In the genomic region with DNA sequence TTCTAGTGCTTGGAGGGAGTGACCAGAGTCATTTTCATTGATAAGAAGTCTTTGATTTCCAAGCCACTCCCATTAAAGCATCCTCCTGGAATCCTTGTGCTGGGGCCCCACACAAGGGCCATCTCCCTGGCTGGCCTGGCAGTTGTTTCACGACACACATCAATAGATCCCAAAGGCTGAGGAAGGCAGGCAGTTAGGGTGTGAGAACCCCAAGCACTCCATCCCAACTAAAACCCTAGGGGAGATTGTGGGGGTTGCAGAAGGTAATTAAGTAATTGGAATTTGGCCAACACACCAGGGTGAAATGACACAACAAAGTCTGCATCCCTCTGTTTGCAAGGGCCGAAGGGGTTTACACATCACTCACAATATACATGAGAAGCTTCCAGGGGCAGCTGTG, we compare ENCODE assay signal across 34 cellular contexts.
"Had no signal": no experiment of that assay in that cellular context is flagged by ENCODE, and none has a peak within 500 bp of the region (broad histone marks: within the 10 kb centered on the region; RNA-seq: fewer than 3 reads in every experiment).

No MANE protein-coding gene starts in this region.

- DNase-seq: activated CD4-positive, alpha-beta memory T cell treated with anti-CD3 and anti-CD28 coated beads, Interleukin-2, amount 10 ng/mL, durations not matched to agents 7 days and 5 days; activated CD4-positive, alpha-beta T cell treated with anti-CD3 and anti-CD28 coated beads for 1 hour; activated CD4-positive, alpha-beta T cell treated with anti-CD3 and anti-CD28 coated beads for 48 hours; activated CD4-positive, CD25-positive, alpha-beta regulatory T cell; activated CD8-positive, alpha-beta memory T cell treated with anti-CD3 and anti-CD28 coated beads for 24 hours; activated CD8-positive, alpha-beta memory T cell treated with anti-CD3 and anti-CD28 coated beads, Interleukin-2, amount 10 ng/mL, durations not matched to agents 7 days and 5 days; activated CD8-positive, alpha-beta memory T cell treated with anti-CD3 and anti-CD28 coated beads, Interleukin-2, amount 50 U/mL, for 48 hours; activated effector memory CD4-positive, alpha-beta T cell treated with anti-CD3 and anti-CD28 coated beads, Interleukin-2, amount 50 U/mL, for 16 hours; activated naive CD4-positive, alpha-beta T cell; activated naive CD4-positive, alpha-beta T cell treated with anti-CD3 and anti-CD28 coated beads, Interleukin-2, amount 50 U/mL, for 16 hours; activated naive CD8-positive, alpha-beta T cell treated with anti-CD3 and anti-CD28 coated beads for 36 hours; activated T-cell treated with anti-CD3 and anti-CD28 coated beads, Interleukin-2, amount 50 U/mL, for 72 hours; amniotic stem cell; aorta; brain microvascular endothelial cell; central memory CD4-positive, alpha-beta T cell; colonic mucosa; NCI-H1092 treated with DMSO at 0.1 percent for 48 hours; NCI-H146; NCI-H187; NCI-H2029 treated with DMSO at 0.1 percent for 48 hours; NCI-H2107; NCI-H345; NCI-H524 treated with DMSO at 0.1 percent for 48 hours; PC-9; SHP77; SJCRH30; SK-N-SH; SW 1271; T-helper 1 cell; T-helper 2 cell; T-helper 9 cell had no signal

- ATAC-seq: activated CD8-positive, alpha-beta memory T cell treated with anti-CD3 and anti-CD28 coated beads, Interleukin-2, amount 10 ng/mL, durations not matched to agents 7 days and 5 days; activated T-cell treated with anti-CD3 and anti-CD28 coated beads, Interleukin-2, amount 50 U/mL, for 72 hours; activated T-helper 17 cell treated with anti-CD3 and anti-CD28 coated beads, Interleukin-2, amount 50 U/mL, for 72 hours had no signal

- H3K27me3 Mint-ChIP-seq: activated CD4-positive, alpha-beta memory T cell treated with anti-CD3 and anti-CD28 coated beads, Interleukin-2, amount 10 ng/mL, durations not matched to agents 7 days and 5 days; activated CD8-positive, alpha-beta memory T cell treated with anti-CD3 and anti-CD28 coated beads, Interleukin-2, amount 10 ng/mL, durations not matched to agents 7 days and 5 days; activated naive CD8-positive, alpha-beta T cell treated with anti-CD3 and anti-CD28 coated beads for 36 hours; activated T-helper 17 cell treated with anti-CD3 and anti-CD28 coated beads, Interleukin-2, amount 50 U/mL, for 72 hours had no signal

- H3K4me3 Mint-ChIP-seq: activated CD4-positive, alpha-beta memory T cell treated with anti-CD3 and anti-CD28 coated beads, Interleukin-2, amount 10 ng/mL, durations not matched to agents 7 days and 5 days; activated CD8-positive, alpha-beta memory T cell treated with anti-CD3 and anti-CD28 coated beads, Interleukin-2, amount 10 ng/mL, durations not matched to agents 7 days and 5 days; activated naive CD8-positive, alpha-beta T cell treated with anti-CD3 and anti-CD28 coated beads for 36 hours; activated T-cell treated with anti-CD3 and anti-CD28 coated beads, Interleukin-2, amount 50 U/mL, for 72 hours; activated T-helper 17 cell treated with anti-CD3 and anti-CD28 coated beads, Interleukin-2, amount 50 U/mL, for 72 hours had no signal

- H2AFZ ChIP-seq: PC-9 had no signal

- H3K4me1 Mint-ChIP-seq: activated CD4-positive, alpha-beta memory T cell treated with anti-CD3 and anti-CD28 coated beads, Interleukin-2, amount 10 ng/mL, durations not matched to agents 7 days and 5 days; activated CD8-positive, alpha-beta memory T cell treated with anti-CD3 and anti-CD28 coated beads, Interleukin-2, amount 10 ng/mL, durations not matched to agents 7 days and 5 days; activated naive CD8-positive, alpha-beta T cell treated with anti-CD3 and anti-CD28 coated beads for 36 hours; activated T-helper 17 cell treated with anti-CD3 and anti-CD28 coated beads, Interleukin-2, amount 50 U/mL, for 72 hours had no signal

- H3K27me3 ChIP-seq: brain microvascular endothelial cell, colonic mucosa, SJCRH30 had no signal

- H3K4me1 ChIP-seq: colonic mucosa, SJCRH30 had no signal

- H3K4me3 ChIP-seq: colonic mucosa, PC-9, SJCRH30 had no signal

- H3K36me3 Mint-ChIP-seq: activated CD8-positive, alpha-beta memory T cell treated with anti-CD3 and anti-CD28 coated beads, Interleukin-2, amount 10 ng/mL, durations not matched to agents 7 days and 5 days; activated naive CD8-positive, alpha-beta T cell treated with anti-CD3 and anti-CD28 coated beads for 36 hours had no signal

- H3K27ac Mint-ChIP-seq: activated CD4-positive, alpha-beta memory T cell treated with anti-CD3 and anti-CD28 coated beads, Interleukin-2, amount 10 ng/mL, durations not matched to agents 7 days and 5 days; activated CD8-positive, alpha-beta memory T cell treated with anti-CD3 and anti-CD28 coated beads, Interleukin-2, amount 10 ng/mL, durations not matched to agents 7 days and 5 days; activated naive CD8-positive, alpha-beta T cell treated with anti-CD3 and anti-CD28 coated beads for 36 hours; activated T-cell treated with anti-CD3 and anti-CD28 coated beads, Interleukin-2, amount 50 U/mL, for 72 hours; activated T-helper 17 cell treated with anti-CD3 and anti-CD28 coated beads, Interleukin-2, amount 50 U/mL, for 72 hours had no signal

- H3K36me3 ChIP-seq: brain microvascular endothelial cell, colonic mucosa, SJCRH30 had no signal

- H3K4me2 ChIP-seq: PC-9, SK-N-SH had no signal

- H3K9me2 ChIP-seq: SK-N-SH had no signal

- H3K27ac ChIP-seq: brain microvascular endothelial cell, colonic mucosa, PC-9, SJCRH30, VCaP had no signal
